In genomic region chr3:49362579-49362978, GRCh38 we compare ENCODE assay signal across 17 cellular contexts. TPM values are rescaled to one million over a fixed set of nuclear protein-coding genes. Genes with fewer than 3 reads are reported as not detected.
DNase-seq lines count a peak whose midpoint lies in the region; ATAC-seq and TF ChIP-seq lines count a peak whose summit lies in the region.
"Had no signal": no experiment of that assay in that cellular context is flagged by ENCODE, and none has a peak within 500 bp of the region (broad histone marks: within the 10 kb centered on the region; RNA-seq: fewer than 3 reads in every experiment).

No MANE protein-coding gene starts in this region.

- no peak for DNase-seq in activated CD4-positive, alpha-beta T cell treated with anti-CD3 and anti-CD28 coated beads for 36 hours
- DNase-seq in activated CD4-positive, alpha-beta T cell treated with anti-CD3 and anti-CD28 coated beads for 1 hour = no peak
- DNase-seq in RWPE1 (ENCODE audit: low spot score) (no peak), chondrocyte (ENCODE audit: low spot score) (no peak), osteoblast (ENCODE audit: insufficient read length, low spot score, missing footprints) (peak; percentile 73), A172 (ENCODE audit: low spot score) (no peak), tibial artery (no peak), nucleus accumbens (lab: John Stamatoyannopoulos, UW) (no peak)
- DNase-seq: erythroblast, heart right ventricle, NCI-H1930, NCI-H526 treated with DMSO at 0.1 percent for 48 hours, Peyer's patch, small intestine, T-helper 17 cell had no signal

- no peaks in the 10 kb centered on the region for H3K27me3 Mint-ChIP-seq in activated CD4-positive, alpha-beta T cell treated with anti-CD3 and anti-CD28 coated beads for 36 hours
- no peaks in the 10 kb centered on the region for H3K27me3 Mint-ChIP-seq in chondrocyte (ENCODE audit: low read depth)
- H3K27me3 Mint-ChIP-seq: T-helper 17 cell had no signal

- peaks cover 55% of the 10 kb centered on the region for H3K36me3 Mint-ChIP-seq in activated CD4-positive, alpha-beta T cell treated with anti-CD3 and anti-CD28 coated beads for 36 hours (ENCODE audit: low read depth)
- H3K36me3 Mint-ChIP-seq in chondrocyte (ENCODE audit: low read depth) = peaks cover 34% of the 10 kb centered on the region

- H3K27me3 ChIP-seq in osteoblast (ENCODE audit: insufficient read depth, low read length) (no peaks in the 10 kb centered on the region), tibial artery (no peaks in the 10 kb centered on the region)
- H3K27me3 ChIP-seq: heart right ventricle, Peyer's patch had no signal

- no peak for ATAC-seq in activated CD4-positive, alpha-beta T cell treated with anti-CD3 and anti-CD28 coated beads for 36 hours
- ATAC-seq: heart right ventricle, T-helper 17 cell had no signal

- H3K4me2 ChIP-seq in osteoblast (ENCODE audit: insufficient read depth, low read length) = no peak overlapping the region
- H3K4me2 ChIP-seq: KMS-11 had no signal

- peaks cover 72% of the 10 kb centered on the region for H3K36me3 ChIP-seq in osteoblast (ENCODE audit: insufficient read depth, low read length)
- H3K36me3 ChIP-seq in tibial artery = peaks cover 80 to 82% (median 81%) of the 10 kb centered on the region in 3 donors

- intact Hi-C loops in activated CD4-positive, alpha-beta T cell treated with anti-CD3 and anti-CD28 coated beads for 36 hours (cut with DNase I, micrococcal nuclease) = no loop called here
- intact Hi-C loops in tibial artery (cut with DNase I; ENCODE audit: low total_unique reads) = no loop called here

- CTCF ChIA-PET in activated CD4-positive, alpha-beta T cell treated with anti-CD3 and anti-CD28 coated beads for 36 hours (lab: Charles Lee) = interaction anchor here (0.6 to 0.7 kb wide), 4 partner anchors 15 to 395 kb away, joined by 3 read pairs; no protein-coding TSS in a partner anchor
- CTCF ChIA-PET in RWPE1 (lab: Yijun Ruan, JAX) = no interaction called here

- H3K27ac ChIP-seq in RWPE1 (peak overlapping the region; percentile 48), osteoblast (ENCODE audit: low read depth, low read length) (peak overlapping the region; percentile 35), tibial artery (no peak overlapping the region)
- H3K27ac ChIP-seq: heart right ventricle, KMS-11, Peyer's patch had no signal

- H3K4me1 ChIP-seq in osteoblast (ENCODE audit: insufficient read depth, low read length) = peaks cover 45% of the 10 kb centered on the region
- H3K4me1 ChIP-seq in tibial artery = peaks cover 0 to 14% (median 9%) of the 10 kb centered on the region in 4 donors

- H3K4me3 Mint-ChIP-seq in activated CD4-positive, alpha-beta T cell treated with anti-CD3 and anti-CD28 coated beads for 36 hours = no peak overlapping the region
- peak overlapping the region; percentile 35 for H3K4me3 Mint-ChIP-seq in chondrocyte (ENCODE audit: unreplicated experiment)
- H3K4me3 Mint-ChIP-seq: T-helper 17 cell had no signal

- H2AFZ ChIP-seq in osteoblast (ENCODE audit: low read length) = no peak overlapping the region

- no peak overlapping the region for H3K4me3 ChIP-seq in osteoblast (ENCODE audit: insufficient read depth, low read length)
- no peak overlapping the region for H3K4me3 ChIP-seq in tibial artery
- H3K4me3 ChIP-seq: heart right ventricle, Peyer's patch had no signal

- peaks cover 10% of the 10 kb centered on the region for H3K4me1 Mint-ChIP-seq in activated CD4-positive, alpha-beta T cell treated with anti-CD3 and anti-CD28 coated beads for 36 hours
- H3K4me1 Mint-ChIP-seq in chondrocyte (ENCODE audit: low read depth) = peaks cover 45% of the 10 kb centered on the region

- H3K79me2 ChIP-seq in osteoblast (ENCODE audit: insufficient read depth, low read length) = peaks cover 72% of the 10 kb centered on the region

- no peaks in the 10 kb centered on the region for H3K9me3 ChIP-seq in osteoblast (ENCODE audit: low read depth, low read length)
- H3K9me3 ChIP-seq in tibial artery = no peaks in the 10 kb centered on the region
- H3K9me3 ChIP-seq: heart right ventricle, Peyer's patch had no signal

- H3K27ac Mint-ChIP-seq in activated CD4-positive, alpha-beta T cell treated with anti-CD3 and anti-CD28 coated beads for 36 hours = peak overlapping the region; percentile 53
- H3K27ac Mint-ChIP-seq in chondrocyte (ENCODE audit: unreplicated experiment) = peak overlapping the region; percentile 90

- no peaks in the 10 kb centered on the region for H3K9me3 Mint-ChIP-seq in activated CD4-positive, alpha-beta T cell treated with anti-CD3 and anti-CD28 coated beads for 36 hours (ENCODE audit: low read depth)
- H3K9me3 Mint-ChIP-seq in chondrocyte (ENCODE audit: low read depth) = no peaks in the 10 kb centered on the region

- TF ChIP-seq CTCF in RWPE1 (conservative IDR thresholded peaks at IDR 0.05; ENCODE audit: low read depth) (no peak), chondrocyte (IDR thresholded peaks at IDR 0.05) (no peak), osteoblast (IDR thresholded peaks at IDR 0.05; ENCODE audit: extremely low read depth, low read depth, low read length) (no peak), tibial artery (IDR thresholded peaks at IDR 0.05) (no peak)

- POLR2A ChIA-PET in activated CD4-positive, alpha-beta T cell treated with anti-CD3 and anti-CD28 coated beads for 36 hours (lab: Charles Lee) = no interaction called here
- POLR2A ChIA-PET in RWPE1 (lab: Yijun Ruan, JAX; ENCODE audit: low non-redundant PET) = no interaction called here

- H4K20me1 ChIP-seq in osteoblast (ENCODE audit: insufficient read depth, low read length) = peaks cover 32% of the 10 kb centered on the region

RNA-seq across cellular contexts. Expression of gene GPX1, which starts 4.4 kb away (rescaled TPM):
- total RNA-seq in activated CD4-positive, alpha-beta T cell treated with anti-CD3 and anti-CD28 coated beads for 36 hours = 100 to 1,000 TPM; 182 to 306 TPM
- 87.9 to 92.6 TPM (median 91.3 TPM) in 3 replicates for total RNA-seq in chondrocyte
- 174 and 183 TPM in 2 replicates for total RNA-seq in osteoblast
- 233 and 352 TPM in 2 replicates for total RNA-seq in A172 (2014; rRNA removed; shearing (Covaris generic))

RNA-seq across cellular contexts. Expression of gene USP4, which starts 22.7 kb away (rescaled TPM):
- 10 to 100 TPM; 69.3 to 71.8 TPM for total RNA-seq in activated CD4-positive, alpha-beta T cell treated with anti-CD3 and anti-CD28 coated beads for 36 hours
- 31.6 to 41.0 TPM (median 31.9 TPM) in 3 replicates for total RNA-seq in chondrocyte
- 20.3 and 22.1 TPM in 2 replicates for total RNA-seq in osteoblast
- 9.4 and 13.5 TPM in 2 replicates for total RNA-seq in A172 (2014; rRNA removed; shearing (Covaris generic))

RNA-seq across cellular contexts. Expression of gene RHOA, which starts 49.2 kb away (rescaled TPM):
- total RNA-seq in activated CD4-positive, alpha-beta T cell treated with anti-CD3 and anti-CD28 coated beads for 36 hours = 100 to 1,000 TPM; 438 to 449 TPM
- total RNA-seq in chondrocyte (625 to 643 TPM (median 626 TPM) in 3 replicates), osteoblast (860 and 899 TPM in 2 replicates)
- 612 and 632 TPM in 2 replicates for total RNA-seq in A172 (2014; rRNA removed; shearing (Covaris generic))

RNA-seq across cellular contexts. Expression of gene TCTA, which starts 49.6 kb away (rescaled TPM):
- 1 to 10 TPM; 9.4 TPM for total RNA-seq in activated CD4-positive, alpha-beta T cell treated with anti-CD3 and anti-CD28 coated beads for 36 hours
- total RNA-seq in chondrocyte = 22.5 to 54.8 TPM (median 23.4 TPM) in 3 replicates
- total RNA-seq in osteoblast = 35.8 and 37.4 TPM in 2 replicates
- total RNA-seq in A172 (2014; rRNA removed; shearing (Covaris generic)) = 45.8 and 58.0 TPM in 2 replicates

RNA-seq across cellular contexts. Expression of gene AMT, which starts 59.7 kb away (rescaled TPM):
- 1 to 10 TPM; 3.6 to 4.1 TPM for total RNA-seq in activated CD4-positive, alpha-beta T cell treated with anti-CD3 and anti-CD28 coated beads for 36 hours
- total RNA-seq in chondrocyte = 4.8 to 6.1 TPM (median 6.0 TPM) in 3 replicates
- total RNA-seq in osteoblast = 1.1 and 1.2 TPM in 2 replicates
- 0.93 and 1.8 TPM in 2 replicates for total RNA-seq in A172 (2014; rRNA removed; shearing (Covaris generic))
- total RNA-seq: H4 had no signal

Comparison
In these comparisons a context has a peak if more than half of its experiments do, and no peak if none do; other contexts are left out.
1. H3K27ac ChIP-seq: peak in RWPE1 (single experiment) and osteoblast (single experiment); none in tibial artery (0 of 2).